In the genomic region with DNA sequence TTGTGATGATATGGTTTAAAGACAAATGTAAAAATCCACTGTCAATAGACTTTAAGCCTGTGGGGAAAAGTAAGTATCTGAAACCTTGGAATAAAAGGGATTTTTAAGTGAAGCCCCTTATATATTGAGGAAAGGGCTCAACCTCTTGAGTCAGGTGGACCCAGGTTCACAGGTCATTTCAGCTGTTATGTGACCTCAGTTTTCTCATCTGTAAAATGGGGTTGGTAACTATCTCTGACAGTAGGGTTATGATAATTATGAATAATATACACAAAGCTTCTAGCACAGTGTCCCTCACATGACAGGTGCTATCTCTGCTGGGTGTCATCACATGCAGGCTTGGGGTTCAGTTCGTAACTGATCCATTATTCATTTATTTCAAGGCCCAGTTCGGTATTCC, we compare ENCODE assay signal across 21 cellular contexts. TPM values are rescaled to one million over a fixed set of nuclear protein-coding genes. Genes with fewer than 3 reads are reported as not detected.
DNase-seq lines count a peak whose midpoint lies in the region; ATAC-seq, FAIRE-seq and TF ChIP-seq lines count a peak whose summit lies in the region.
"Had no signal": no experiment of that assay in that cellular context is flagged by ENCODE, and none has a peak within 500 bp of the region (broad histone marks: within the 10 kb centered on the region; RNA-seq: fewer than 3 reads in every experiment).

No MANE protein-coding gene starts in this region.

- no peak for DNase-seq in HepG2 (ENCODE audit: low spot score)
- no peak for DNase-seq in right lobe of liver
- no peak for DNase-seq in CD4-positive, alpha-beta T cell
- no peak for DNase-seq in T-cell
- DNase-seq in naive thymus-derived CD4-positive, alpha-beta T cell = no peak
- DNase-seq in NOMO-1 treated with DMSO at 0.1 percent for 48 hours (lab: John Stamatoyannopoulos, UW; ENCODE audit: unreplicated experiment) = no peak
- DNase-seq in stimulated activated CD4-positive, alpha-beta T cell treated with anti-CD3 and anti-CD28 coated beads, Interleukin-4, amount 100 ng/mL, for 1 hour = no peak
- DNase-seq: AML-193, Calu3, DMS79 treated with DMSO at 0.1 percent for 48 hours, GF-D8, GOT3, H7, HFFc6 had no signal

- no peak overlapping the region for H3K27ac ChIP-seq in HepG2 (ENCODE audit: extremely low read length, insufficient read depth, low read length)
- H3K27ac ChIP-seq in right lobe of liver = no peak overlapping the region
- H3K27ac ChIP-seq in CD4-positive, alpha-beta T cell (ENCODE audit: low read depth, low read length) = no peak overlapping the region
- no peak overlapping the region for H3K27ac ChIP-seq in naive thymus-derived CD4-positive, alpha-beta T cell (ENCODE audit: low read depth, low read length)
- H3K27ac ChIP-seq: C4-2B had no signal

- WGBS in HepG2 (ENCODE audit: low lambda C conversion rate) = 47% methylated on average over 2 of the region's 2 CpGs
- WGBS in right lobe of liver (ENCODE audit: insufficient coverage, low coverage, low lambda C conversion rate, missing lambda C conversion rate) = 55% methylated on average over 2 of the region's 2 CpGs

- peaks cover 23 to 49% of the 10 kb centered on the region in 2 experiments for H3K36me3 ChIP-seq in HepG2 (replicated peaks in 1 of 2; ENCODE audit: control insufficient read depth in 1 of 2, insufficient read depth in 2 of 2, low read length in 2 of 2)
- no peaks in the 10 kb centered on the region for H3K36me3 ChIP-seq in right lobe of liver
- peaks cover 5 to 19% (median 6%) of the 10 kb centered on the region in 3 experiments for H3K36me3 ChIP-seq in naive thymus-derived CD4-positive, alpha-beta T cell (ENCODE audit: control insufficient read depth in 2 of 3, insufficient read depth in 3 of 3, low read length in 3 of 3)

- TF ChIP-seq POLR2A in HepG2 (IDR thresholded peaks at IDR 0.05; ENCODE audit: insufficient read depth in 1 of 2, low read depth in 2 of 2, low read length in 2 of 2) = no peak
- no peak for TF ChIP-seq POLR2A in right lobe of liver (IDR thresholded peaks at IDR 0.05)

- no peaks in the 10 kb centered on the region for H3K27me3 Mint-ChIP-seq in CD4-positive, alpha-beta T cell
- no peaks in the 10 kb centered on the region for H3K27me3 Mint-ChIP-seq in T-cell
- H3K27me3 Mint-ChIP-seq in naive thymus-derived CD4-positive, alpha-beta T cell = no peaks in the 10 kb centered on the region
- H3K27me3 Mint-ChIP-seq: IgD-negative memory B cell had no signal

- intact Hi-C loops in HepG2 (cut with micrococcal nuclease; ENCODE audit: unreplicated experiment) (no loop called here), right lobe of liver (cut with DNase I) (loop anchor here (10.0 kb wide), 1 partner anchor 208 kb away; no protein-coding TSS in a partner anchor)
- intact Hi-C loops in CD4-positive, alpha-beta T cell (cut with DNase I, micrococcal nuclease) = loop anchor here in 1 of 2 experiments (10.0 kb wide), 1 partner anchor 328 kb away; no protein-coding TSS in a partner anchor
- intact Hi-C loops in naive thymus-derived CD4-positive, alpha-beta T cell (cut with micrococcal nuclease) = no loop called here

- H3K9ac ChIP-seq in HepG2 (ENCODE audit: insufficient read depth, low read depth, low read length) = no peak overlapping the region

- no TSS peak for BruUV-seq in HepG2 (replicated peaks; lab: Mats Ljungman, UMichigan)

- H3K4me1 ChIP-seq in HepG2 (ENCODE audit: insufficient read depth, low read length) (peaks cover 41% of the 10 kb centered on the region), right lobe of liver (peaks cover 0 to 13% (median 5%) of the 10 kb centered on the region in 4 donors)
- H3K4me1 ChIP-seq in naive thymus-derived CD4-positive, alpha-beta T cell (ENCODE audit: control insufficient read depth in 2 of 2, insufficient read depth in 2 of 2, low read length in 2 of 2) = peaks cover 9 to 43% of the 10 kb centered on the region in 2 donors

- TF ChIP-seq EP300 in HepG2 (IDR thresholded peaks at IDR 0.05; ENCODE audit: low read depth in 2 of 2, low read length in 2 of 2) (no peak), HepG2 (CRISPR knock-in tag; IDR thresholded peaks at IDR 0.05; ENCODE audit: borderline replicate concordance) (no peak)

- H3K4me3 ChIP-seq in HepG2 (replicated peaks in 1 of 3; ENCODE audit: insufficient read depth in 1 of 3, low read depth in 2 of 3, low read length in 3 of 3) (no peak overlapping the region), right lobe of liver (no peak overlapping the region)
- no peak overlapping the region for H3K4me3 ChIP-seq in naive thymus-derived CD4-positive, alpha-beta T cell (ENCODE audit: low read length)

- no peak for FAIRE-seq in HepG2 (lab: Jason Lieb, UNC)
- FAIRE-seq: A204.1, HTR-8/SVneo had no signal

- TF ChIP-seq RAD21 in HepG2 (CRISPR knock-in tag; IDR thresholded peaks at IDR 0.05) = no peak

- TF ChIP-seq CTCF in HepG2 (CRISPR knock-in tag; IDR thresholded peaks at IDR 0.05) (no peak), right lobe of liver (IDR thresholded peaks at IDR 0.05) (no peak)
- no peak for TF ChIP-seq CTCF in CD4-positive, alpha-beta T cell (IDR thresholded peaks at IDR 0.05)

- peaks cover 73% of the 10 kb centered on the region for H3K79me2 ChIP-seq in HepG2 (ENCODE audit: insufficient read depth, low read length)

- H3K4me2 ChIP-seq in HepG2 (ENCODE audit: low read depth, low read length) = no peak overlapping the region

- H3K9me3 Mint-ChIP-seq in CD4-positive, alpha-beta T cell = no peaks in the 10 kb centered on the region
- no peaks in the 10 kb centered on the region for H3K9me3 Mint-ChIP-seq in T-cell
- peaks cover 0 to 2% (median 0%) of the 10 kb centered on the region in 11 donors for H3K9me3 Mint-ChIP-seq in naive thymus-derived CD4-positive, alpha-beta T cell
- H3K9me3 Mint-ChIP-seq: CD8-positive, alpha-beta T cell; HFFc6; IgD-negative memory B cell had no signal

- CTCF ChIA-PET in HepG2 (lab: Yijun Ruan, JAX; ENCODE audit: low intra/inter-chr PET ratio, low total read pairs) (interaction anchor here (3.5 kb wide), 1 partner anchor 213 kb away, joined by 28 read pairs; no protein-coding TSS in a partner anchor), T-cell (lab: Charles Lee) (interaction anchor here (0.6 to 1.1 kb wide), 5 partner anchors 10 to 213 kb away, joined by 3 to 6 read pairs (median 4); no protein-coding TSS in a partner anchor)
- CTCF ChIA-PET in CD4-positive, alpha-beta T cell (lab: Charles Lee) = interaction anchor here (1.0 to 5.3 kb wide), 3 partner anchors 18 to 246 kb away, joined by 3 to 69 read pairs (median 9); no protein-coding TSS in a partner anchor
- CTCF ChIA-PET in naive thymus-derived CD4-positive, alpha-beta T cell (lab: Charles Lee) = interaction anchor here (0.6 to 5.6 kb wide), 3 partner anchors 17 to 196 kb away, joined by 3 to 138 read pairs (median 6); no protein-coding TSS in a partner anchor

- peaks cover 72% of the 10 kb centered on the region for H4K20me1 ChIP-seq in HepG2 (ENCODE audit: insufficient read depth, low read length)

- H3K4me3 Mint-ChIP-seq in CD4-positive, alpha-beta T cell = no peak overlapping the region
- peak overlapping the region in 1 of 3 donors; percentile 61 for H3K4me3 Mint-ChIP-seq in T-cell
- H3K4me3 Mint-ChIP-seq in naive thymus-derived CD4-positive, alpha-beta T cell = peak overlapping the region in 4 of 10 donors; percentile 14 to 73 (median 56)
- H3K4me3 Mint-ChIP-seq: CD8-positive, alpha-beta T cell; HFFc6; IgD-negative memory B cell had no signal

- POLR2A ChIA-PET in HepG2 (lab: Yijun Ruan, JAX) = no interaction called here
- POLR2A ChIA-PET in CD4-positive, alpha-beta T cell (lab: Charles Lee) = interaction anchor here (0.5 kb wide), 1 partner anchor 73 kb away, joined by 3 read pairs; no protein-coding TSS in a partner anchor
- POLR2A ChIA-PET in T-cell (lab: Charles Lee) = interaction anchor here in 1 of 2 donors (0.7 to 0.8 kb wide), 2 partner anchors 10 to 81 kb away, joined by 3 read pairs; no protein-coding TSS in a partner anchor
- POLR2A ChIA-PET in naive thymus-derived CD4-positive, alpha-beta T cell (lab: Charles Lee) = interaction anchor here (2.7 kb wide), 1 partner anchor 9 kb away, joined by 7 read pairs; no protein-coding TSS in a partner anchor

- ATAC-seq in HepG2 (no peak), right lobe of liver (no peak), T-cell (replicated peaks in 1 of 4) (no peak), GM21381 (IDR thresholded peaks at IDR 0.05; ENCODE audit: unreplicated experiment) (no peak)
- no peak for ATAC-seq in CD4-positive, alpha-beta T cell (ENCODE audit: poor library complexity)
- no peak for ATAC-seq in naive thymus-derived CD4-positive, alpha-beta T cell
- ATAC-seq: CD8-positive, alpha-beta T cell; HCT116 had no signal

- no peak overlapping the region for H2AFZ ChIP-seq in HepG2 (ENCODE audit: low read length)

- H3K9me3 ChIP-seq in HepG2 (ENCODE audit: low read length) (no peaks in the 10 kb centered on the region), right lobe of liver (no peaks in the 10 kb centered on the region)
- no peaks in the 10 kb centered on the region for H3K9me3 ChIP-seq in CD4-positive, alpha-beta T cell (ENCODE audit: control insufficient read depth, low read length)
- no peaks in the 10 kb centered on the region for H3K9me3 ChIP-seq in naive thymus-derived CD4-positive, alpha-beta T cell (ENCODE audit: control insufficient read depth in 2 of 3, low read length in 3 of 3)

- in situ Hi-C loops in HepG2 (cut with HindIII; ENCODE audit: extremely low pct_ligation_motif_present, low pct_unique_long_range_greater_than_20kb) = loop anchor here (5.0 kb wide), 1 partner anchor 215 kb away; no protein-coding TSS in a partner anchor

- H3K27me3 ChIP-seq in HepG2 (ENCODE audit: control insufficient read depth in 1 of 2, insufficient read depth in 2 of 2, low read length in 2 of 2) = no peaks in the 10 kb centered on the region
- H3K27me3 ChIP-seq in right lobe of liver = no peaks in the 10 kb centered on the region
- no peaks in the 10 kb centered on the region for H3K27me3 ChIP-seq in CD4-positive, alpha-beta T cell (ENCODE audit: control insufficient read depth, insufficient read depth, low read length)
- no peaks in the 10 kb centered on the region for H3K27me3 ChIP-seq in naive thymus-derived CD4-positive, alpha-beta T cell (ENCODE audit: control insufficient read depth in 2 of 2, insufficient read depth in 2 of 2, low read length in 2 of 2)

- H3K27ac Mint-ChIP-seq in CD4-positive, alpha-beta T cell = peak overlapping the region; percentile 83
- H3K27ac Mint-ChIP-seq in T-cell = peak overlapping the region; percentile 44 to 80
- peak overlapping the region in 7 of 9 donors; percentile 64 to 96 (median 85) for H3K27ac Mint-ChIP-seq in naive thymus-derived CD4-positive, alpha-beta T cell
- H3K27ac Mint-ChIP-seq: CD8-positive, alpha-beta T cell; HFFc6 had no signal

- peaks cover 31% of the 10 kb centered on the region for H3K36me3 Mint-ChIP-seq in CD4-positive, alpha-beta T cell (ENCODE audit: low read depth)
- H3K36me3 Mint-ChIP-seq in T-cell = peaks cover 21% of the 10 kb centered on the region
- peaks cover 0 to 21% (median 11%) of the 10 kb centered on the region in 5 donors for H3K36me3 Mint-ChIP-seq in naive thymus-derived CD4-positive, alpha-beta T cell
- H3K36me3 Mint-ChIP-seq: IgD-negative memory B cell had no signal

- peaks cover 87% of the 10 kb centered on the region for H3K4me1 Mint-ChIP-seq in CD4-positive, alpha-beta T cell (ENCODE audit: low read depth)
- peaks cover 66 to 86% (median 85%) of the 10 kb centered on the region in 3 donors for H3K4me1 Mint-ChIP-seq in T-cell
- peaks cover 40 to 88% (median 74%) of the 10 kb centered on the region in 7 donors for H3K4me1 Mint-ChIP-seq in naive thymus-derived CD4-positive, alpha-beta T cell

RNA-seq across cellular contexts. Expression of a gene that starts 57.0 kb away (rescaled TPM):
- total RNA-seq in HepG2 (2016; rRNA removed; fragmentation: Illumina TruSeq; extraction: Trizol) (79.1 and 97.6 TPM in 2 replicates), right lobe of liver (10 to 100 TPM; 41.5 to 53.2 (median 44.6) TPM), T-cell (100 to 1,000 TPM in 3 of 5 donors, 10 to 100 TPM in 2; 80.4 to 122 (median 104) TPM)
- 57.5 and 62.5 TPM in 2 replicates for total RNA-seq in HepG2 (2016; cell fraction: cytosol; rRNA removed; fragmentation: Illumina TruSeq; extraction: Trizol; ENCODE audit: low read depth)
- total RNA-seq in HepG2 (2016; cell fraction: insoluble cytoplasmic fraction; rRNA removed; fragmentation: Illumina TruSeq; extraction: Trizol) = 76.4 and 87.1 TPM in 2 replicates
- total RNA-seq in HepG2 (2016; cell fraction: membrane; rRNA removed; fragmentation: Illumina TruSeq; extraction: Trizol) = 73.6 and 81.2 TPM in 2 replicates
- total RNA-seq in HepG2 (2016; cell fraction: nucleus; rRNA removed; fragmentation: Illumina TruSeq; extraction: Trizol) = 78.0 and 88.2 TPM in 2 replicates
- polyA plus RNA-seq in HepG2 (2011; rRNA removed) = 114 and 122 TPM in 2 replicates
- 68.7 and 92.2 TPM in 2 replicates for polyA plus RNA-seq in HepG2 (2011; cell fraction: cytosol; rRNA removed)
- polyA plus RNA-seq in HepG2 (2011; cell fraction: nucleus; rRNA removed) = 127 and 143 TPM in 2 replicates
- 65.1 and 93.3 TPM in 2 replicates for polyA plus RNA-seq in HepG2 (2012)
- polyA plus RNA-seq in HepG2 (2016; cell fraction: cytosol; fragmentation: Illumina TruSeq; extraction: Trizol; ENCODE audit: low read depth) = 17.7 and 17.8 TPM in 2 replicates
- polyA plus RNA-seq in HepG2 (2016; cell fraction: insoluble cytoplasmic fraction; fragmentation: Illumina TruSeq; extraction: Trizol; ENCODE audit: low read depth) = 102 and 128 TPM in 2 replicates
- polyA plus RNA-seq in HepG2 (2016; cell fraction: membrane; fragmentation: Illumina TruSeq; extraction: Trizol; ENCODE audit: low read depth) = 41.4 and 44.1 TPM in 2 replicates
- 118 and 120 TPM in 2 replicates for polyA plus RNA-seq in HepG2 (2016; cell fraction: nucleus; fragmentation: Illumina TruSeq; extraction: Trizol; ENCODE audit: insufficient read depth, low read depth)
- 349 and 427 TPM in 2 replicates for polyA minus RNA-seq in HepG2 (2011; rRNA and poly(A)+ RNA removed; ENCODE audit: low replicate concordance)
- polyA minus RNA-seq in HepG2 (2011; cell fraction: cytosol; rRNA and poly(A)+ RNA removed) = 64.3 and 66.8 TPM in 2 replicates
- polyA minus RNA-seq in HepG2 (2011; cell fraction: nucleus; rRNA and poly(A)+ RNA removed) = 118 TPM in 2 replicates
- total RNA-seq in CD4-positive, alpha-beta T cell = 100 to 1,000 TPM in 1 of 2 experiments, 10 to 100 TPM in 1; 99.3 to 106 TPM
- total RNA-seq in naive thymus-derived CD4-positive, alpha-beta T cell = 100 to 1,000 TPM in 3 of 5 experiments, 10 to 100 TPM in 2; 88.4 to 113 (median 112) TPM
- polyA plus RNA-seq in naive thymus-derived CD4-positive, alpha-beta T cell = 100 to 1,000 TPM; 106 to 123 TPM

Comparison
In these comparisons a context has a peak if more than half of its experiments do, and no peak if none do; other contexts are left out.
1. intact Hi-C loops: an anchor here in right lobe of liver (10.0 kb wide); none called in HepG2 and naive thymus-derived CD4-positive, alpha-beta T cell.